ENCODE assay signal across 1 cellular context in the genomic region with DNA sequence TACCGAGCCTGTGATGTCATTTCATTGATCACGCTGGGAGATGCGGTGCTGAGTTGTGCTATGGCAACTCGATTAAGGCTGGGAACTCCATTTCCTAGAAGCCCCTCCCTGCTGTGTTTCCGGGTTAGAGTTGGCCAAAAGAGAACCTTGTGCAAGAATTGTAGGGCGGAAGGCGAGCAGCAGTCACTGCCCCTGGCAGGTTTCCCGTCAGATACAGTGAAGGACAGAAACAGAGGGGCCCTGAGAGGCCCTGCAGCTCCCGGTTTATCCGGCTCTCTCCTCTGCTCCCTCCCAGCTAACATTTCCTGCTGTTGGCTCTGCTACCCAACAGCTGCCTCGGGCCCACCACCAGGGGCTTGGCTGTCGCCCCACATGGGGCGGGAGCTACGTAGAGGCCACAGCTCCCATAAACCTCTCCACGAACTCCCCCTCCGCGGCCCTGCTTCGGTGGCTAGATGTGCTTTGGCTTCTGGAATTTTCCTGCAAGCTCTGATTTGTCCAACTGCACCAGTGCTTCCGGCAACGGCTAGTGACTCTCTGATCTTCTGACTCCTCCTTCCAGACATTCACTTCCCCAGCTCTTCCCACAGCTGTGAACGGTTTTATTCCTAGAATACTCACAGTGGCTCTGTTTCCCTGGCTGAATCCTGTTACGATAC.
A peak's percentile ranks its signal among the peaks of the same experiment; 100 is the strongest.
TF ChIP-seq lines count a peak whose summit lies in the region.

No MANE protein-coding gene starts in this region.

TF ChIP-seq in IMR-90, 13 proteins besides CTCF, POLR2A, EP300 and RAD21:
- TF ChIP-seq CEBPB (IDR thresholded peaks at IDR 0.05; ENCODE audit: low read depth, low read length) (peak; percentile 87), USF2 (IDR thresholded peaks at IDR 0.05; ENCODE audit: low read depth, low read length) (no peak), MAZ (IDR thresholded peaks at IDR 0.05; ENCODE audit: borderline replicate concordance, low read depth, low read length) (peak; percentile 37; the same call in 1 of the 2 replicates)
